Comparison of ENCODE assay signal across 8 cellular contexts in genomic region chr1:86702954-86703494, GRCh38. TPM values are rescaled to one million over a fixed set of nuclear protein-coding genes. Genes with fewer than 3 reads are reported as not detected.
DNase-seq lines count a peak whose midpoint lies in the region; ATAC-seq, FAIRE-seq and TF ChIP-seq lines count a peak whose summit lies in the region.
"Not testable (repeated sequence)": the region's sequence is repeated elsewhere in the genome, so short reads cannot be mapped to it uniquely, and the experiment has no call there.

No MANE protein-coding gene starts in this region.

- CTCF ChIA-PET in HCT116 (lab: Charles Lee): interaction anchor here (1.9 to 2.0 kb wide), 2 partner anchors 39 to 78 kb away, joined by 4 to 10 read pairs; no protein-coding TSS in a partner anchor
- CTCF ChIA-PET in PC-9 (lab: Charles Lee): not testable (repeated sequence)
- CTCF ChIA-PET in activated CD8-positive, alpha-beta memory T cell treated with anti-CD3 and anti-CD28 coated beads, Interleukin-2, amount 10 ng/mL, durations not matched to agents 7 days and 5 days (lab: Charles Lee): interaction anchor here (0.6 to 6.5 kb wide), 15 partner anchors 14 to 589 kb away, joined by 3 to 89 read pairs (median 6); partner anchors contain the start of genes HS2ST1 and SELENOF

- H3K36me3 Mint-ChIP-seq in activated CD8-positive, alpha-beta memory T cell treated with anti-CD3 and anti-CD28 coated beads, Interleukin-2, amount 10 ng/mL, durations not matched to agents 7 days and 5 days; astrocyte (ENCODE audit: low read depth, unreplicated experiment); natural killer cell treated with Interleukin-12 subunit alpha and Interleukin-12 subunit beta and Interleukin-15 and Interleukin-18, amount 100 ng/mL, for 72 hours; stimulated activated memory B cell treated with anti-CD40 and anti-IgM and Interleukin-4, amounts not matched to agents 10 μg/mL and 1 μg/mL and 100 μg/mL, for 72 hours: not testable (repeated sequence)

- not testable (repeated sequence) for H3K27me3 ChIP-seq in BLaER1 treated with 17β-estradiol and CSF1 and Interleukin-3, amounts not matched to agents 10 nM and 100 nM; HCT116 (ENCODE audit: insufficient read depth, low read length); PC-9 (ENCODE audit: insufficient read depth, low read depth); astrocyte (ENCODE audit: insufficient read depth, low read length)

- H3K4me3 Mint-ChIP-seq in activated CD8-positive, alpha-beta memory T cell treated with anti-CD3 and anti-CD28 coated beads, Interleukin-2, amount 10 ng/mL, durations not matched to agents 7 days and 5 days: peak overlapping the region; percentile 97
- peak overlapping the region; percentile 91 for H3K4me3 Mint-ChIP-seq in astrocyte (ENCODE audit: unreplicated experiment)
- H3K4me3 Mint-ChIP-seq in natural killer cell treated with Interleukin-12 subunit alpha and Interleukin-12 subunit beta and Interleukin-15 and Interleukin-18, amount 100 ng/mL, for 72 hours: peak overlapping the region; percentile 96
- H3K4me3 Mint-ChIP-seq in stimulated activated memory B cell treated with anti-CD40 and anti-IgM and Interleukin-4, amounts not matched to agents 10 μg/mL and 1 μg/mL and 100 μg/mL, for 72 hours: peak overlapping the region; percentile 99

- not testable (repeated sequence) for H3K9me3 ChIP-seq in BLaER1 treated with 17β-estradiol and CSF1 and Interleukin-3, amounts not matched to agents 10 nM and 100 nM (replicated peaks in 1 of 11); HCT116 (ENCODE audit: control insufficient read depth in 1 of 2, insufficient read depth in 1 of 2, low read depth in 1 of 2, low read length in 2 of 2); PC-9 (ENCODE audit: insufficient read depth, low read depth); astrocyte (ENCODE audit: insufficient read depth, low read depth, low read length)

- H3K4me2 ChIP-seq in BLaER1 treated with 17β-estradiol and CSF1 and Interleukin-3, amounts not matched to agents 10 nM and 100 nM: peak overlapping the region; percentile 69 to 96 (median 84)
- H3K4me2 ChIP-seq in HCT116 (ENCODE audit: low read length); astrocyte (ENCODE audit: low read length): not testable (repeated sequence)
- peak overlapping the region; percentile 96 for H3K4me2 ChIP-seq in PC-9

- TF ChIP-seq CTCF in HCT116 (IDR thresholded peaks at IDR 0.05 in 2 of 3, conservative IDR thresholded peaks at IDR 0.05 in 1 of 3; ENCODE audit: borderline replicate concordance in 1 of 3, insufficient read depth in 1 of 3, low read depth in 2 of 3, low read length in 2 of 3); PC-9 (conservative IDR thresholded peaks at IDR 0.05); astrocyte (IDR thresholded peaks at IDR 0.05; ENCODE audit: insufficient read depth, low read depth, low read length); epithelial cell of proximal tubule (conservative IDR thresholded peaks at IDR 0.05; ENCODE audit: low read depth, low read length): not testable (repeated sequence)

- H3K27ac Mint-ChIP-seq in activated CD8-positive, alpha-beta memory T cell treated with anti-CD3 and anti-CD28 coated beads, Interleukin-2, amount 10 ng/mL, durations not matched to agents 7 days and 5 days: peak overlapping the region; percentile 94
- H3K27ac Mint-ChIP-seq in astrocyte (ENCODE audit: unreplicated experiment): not testable (repeated sequence)
- peak overlapping the region; percentile 97 to 98 for H3K27ac Mint-ChIP-seq in natural killer cell treated with Interleukin-12 subunit alpha and Interleukin-12 subunit beta and Interleukin-15 and Interleukin-18, amount 100 ng/mL, for 72 hours
- H3K27ac Mint-ChIP-seq in stimulated activated memory B cell treated with anti-CD40 and anti-IgM and Interleukin-4, amounts not matched to agents 10 μg/mL and 1 μg/mL and 100 μg/mL, for 72 hours: peak overlapping the region; percentile 94

- peaks cover 13 to 32% (median 26%) of the 10 kb centered on the region in 11 experiments; a peak in 20 of 22 replicates for H4K20me1 ChIP-seq in BLaER1 treated with 17β-estradiol and CSF1 and Interleukin-3, amounts not matched to agents 10 nM and 100 nM
- H4K20me1 ChIP-seq in HCT116 (ENCODE audit: insufficient read depth); PC-9 (ENCODE audit: insufficient read depth): not testable (repeated sequence)
- peaks cover 30% of the 10 kb centered on the region for H4K20me1 ChIP-seq in astrocyte (ENCODE audit: insufficient read depth, low read length)

- POLR2A ChIA-PET in HCT116 (lab: Charles Lee): not testable (repeated sequence)
- POLR2A ChIA-PET in PC-9 (lab: Charles Lee; ENCODE audit: unreplicated experiment): interaction anchor here (0.5 kb wide), 1 partner anchor 419 kb away, joined by 5 read pairs; no protein-coding TSS in a partner anchor

- RAD21 ChIA-PET in HCT116 (lab: Charles Lee; ENCODE audit: low non-redundant PET in 1 of 2, low total read pairs in 2 of 2, uncharacterized antibody in 2 of 2, unreplicated experiment in 2 of 2): not testable (repeated sequence)

- peak overlapping the region in 10 of 11 experiments; percentile 94 to 98 (median 96); a peak in 16 of 22 replicates for H3K9ac ChIP-seq in BLaER1 treated with 17β-estradiol and CSF1 and Interleukin-3, amounts not matched to agents 10 nM and 100 nM
- not testable (repeated sequence) for H3K9ac ChIP-seq in HCT116 (ENCODE audit: low read length); astrocyte (ENCODE audit: low read length)

- FAIRE-seq in astrocyte (lab: Jason Lieb, UNC): not testable (repeated sequence)

- not testable (repeated sequence) for H3K27me3 Mint-ChIP-seq in activated CD8-positive, alpha-beta memory T cell treated with anti-CD3 and anti-CD28 coated beads, Interleukin-2, amount 10 ng/mL, durations not matched to agents 7 days and 5 days; astrocyte (ENCODE audit: low read depth, unreplicated experiment); natural killer cell treated with Interleukin-12 subunit alpha and Interleukin-12 subunit beta and Interleukin-15 and Interleukin-18, amount 100 ng/mL, for 72 hours; stimulated activated memory B cell treated with anti-CD40 and anti-IgM and Interleukin-4, amounts not matched to agents 10 μg/mL and 1 μg/mL and 100 μg/mL, for 72 hours

- peaks cover 31% of the 10 kb centered on the region for H3K79me2 ChIP-seq in HCT116 (ENCODE audit: insufficient read depth, low read length)
- H3K79me2 ChIP-seq in PC-9 (ENCODE audit: low read depth): peaks cover 30% of the 10 kb centered on the region
- peaks cover 32% of the 10 kb centered on the region for H3K79me2 ChIP-seq in astrocyte (ENCODE audit: insufficient read depth, low read length)

- intact Hi-C loops in HCT116 (cut with micrococcal nuclease): not testable (repeated sequence)
- intact Hi-C loops in PC-9 (cut with micrococcal nuclease; ENCODE audit: unreplicated experiment): loop anchor here (10.0 kb wide), 2 partner anchors 198 to 318 kb away; no protein-coding TSS in a partner anchor

- TF ChIP-seq POLR2A in HCT116 (IDR thresholded peaks at IDR 0.05; ENCODE audit: borderline replicate concordance, extremely low read depth, insufficient read depth, insufficient read length): not testable (repeated sequence)

- TF ChIP-seq RAD21 in HCT116 (IDR thresholded peaks at IDR 0.05; ENCODE audit: low read depth): not testable (repeated sequence)

- H3K4me1 ChIP-seq in BLaER1 treated with 17β-estradiol and CSF1 and Interleukin-3, amounts not matched to agents 10 nM and 100 nM: peaks cover 25 to 38% (median 31%) of the 10 kb centered on the region in 10 experiments
- H3K4me1 ChIP-seq in HCT116 (ENCODE audit: control insufficient read depth in 1 of 2, insufficient read depth in 2 of 2, low read length in 2 of 2): peaks cover 0 to 14% of the 10 kb centered on the region in 2 experiments; a peak in 2 of 4 replicates
- peaks cover 30% of the 10 kb centered on the region for H3K4me1 ChIP-seq in PC-9 (replicated peaks; ENCODE audit: insufficient read depth)
- peaks cover 13% of the 10 kb centered on the region for H3K4me1 ChIP-seq in astrocyte (ENCODE audit: insufficient read depth, low read length)

- H3K36me3 ChIP-seq in BLaER1 treated with 17β-estradiol and CSF1 and Interleukin-3, amounts not matched to agents 10 nM and 100 nM: peaks cover 0 to 12% (median 9%) of the 10 kb centered on the region in 11 experiments; a peak in 11 of 22 replicates
- not testable (repeated sequence) for H3K36me3 ChIP-seq in HCT116 (ENCODE audit: control insufficient read depth in 1 of 2, insufficient read depth in 2 of 2, low read length in 2 of 2); PC-9 (ENCODE audit: low read depth); astrocyte (ENCODE audit: insufficient read depth, low read length)

- not testable (repeated sequence) for ATAC-seq in HCT116; activated CD8-positive, alpha-beta memory T cell treated with anti-CD3 and anti-CD28 coated beads, Interleukin-2, amount 10 ng/mL, durations not matched to agents 7 days and 5 days; natural killer cell treated with Interleukin-12 subunit alpha and Interleukin-12 subunit beta and Interleukin-15 and Interleukin-18, amount 100 ng/mL, for 72 hours; stimulated activated memory B cell treated with anti-CD40 and anti-IgM and Interleukin-4, amounts not matched to agents 10 μg/mL and 1 μg/mL and 100 μg/mL, for 72 hours

- not testable (repeated sequence) for BruUV-seq in HCT116 (replicated peaks; lab: Mats Ljungman, UMichigan); PC-9 (replicated peaks; lab: Mats Ljungman, UMichigan)

- peak overlapping the region in 8 of 11 experiments; percentile 95 to 98 (median 96); a peak in 12 of 22 replicates for H3K27ac ChIP-seq in BLaER1 treated with 17β-estradiol and CSF1 and Interleukin-3, amounts not matched to agents 10 nM and 100 nM
- H3K27ac ChIP-seq in HCT116 (ENCODE audit: low read depth, low read length); astrocyte (ENCODE audit: low read depth, low read length): not testable (repeated sequence)
- 0 out of 2 replicates have a peak overlapping the region, but pooled peaks have one; percentile 77 for H3K27ac ChIP-seq in PC-9

- not testable (repeated sequence) for DNase-seq in HCT116 (ENCODE audit: low read depth, low spot score); PC-9; activated CD8-positive, alpha-beta memory T cell treated with anti-CD3 and anti-CD28 coated beads, Interleukin-2, amount 10 ng/mL, durations not matched to agents 7 days and 5 days; astrocyte (ENCODE audit: low read depth); epithelial cell of proximal tubule (ENCODE audit: low read depth); natural killer cell treated with Interleukin-12 subunit alpha and Interleukin-12 subunit beta and Interleukin-15 and Interleukin-18, amount 100 ng/mL, for 72 hours (ENCODE audit: low spot score)

- H3K4me3 ChIP-seq in BLaER1 treated with 17β-estradiol and CSF1 and Interleukin-3, amounts not matched to agents 10 nM and 100 nM: peak overlapping the region; percentile 81 to 94 (median 90); a peak in 16 of 20 replicates
- H3K4me3 ChIP-seq in HCT116 (replicated peaks in 1 of 2; ENCODE audit: low read depth in 1 of 2, low read length in 2 of 2); astrocyte (ENCODE audit: insufficient read depth, low read depth, low read length): not testable (repeated sequence)
- H3K4me3 ChIP-seq in PC-9 (peak overlapping the region; percentile 76; the same call in 1 of the 2 replicates), epithelial cell of proximal tubule (ENCODE audit: low read depth, low read length) (peak overlapping the region; percentile 61)

- H3K9me2 ChIP-seq in HCT116 (ENCODE audit: insufficient read depth); PC-9 (ENCODE audit: insufficient read depth): not testable (repeated sequence)

- peaks cover 35% of the 10 kb centered on the region for H3K4me1 Mint-ChIP-seq in activated CD8-positive, alpha-beta memory T cell treated with anti-CD3 and anti-CD28 coated beads, Interleukin-2, amount 10 ng/mL, durations not matched to agents 7 days and 5 days
- not testable (repeated sequence) for H3K4me1 Mint-ChIP-seq in astrocyte (ENCODE audit: low read depth, unreplicated experiment)
- H3K4me1 Mint-ChIP-seq in natural killer cell treated with Interleukin-12 subunit alpha and Interleukin-12 subunit beta and Interleukin-15 and Interleukin-18, amount 100 ng/mL, for 72 hours (ENCODE audit: low read depth in 2 of 2): peaks cover 35 to 46% of the 10 kb centered on the region in 2 donors
- peaks cover 48% of the 10 kb centered on the region for H3K4me1 Mint-ChIP-seq in stimulated activated memory B cell treated with anti-CD40 and anti-IgM and Interleukin-4, amounts not matched to agents 10 μg/mL and 1 μg/mL and 100 μg/mL, for 72 hours

- H2AFZ ChIP-seq in HCT116 (ENCODE audit: low read depth, low read length, poor library complexity, severe bottlenecking) (peak overlapping the region; percentile 86), PC-9 (peak overlapping the region; percentile 98)
- not testable (repeated sequence) for H2AFZ ChIP-seq in astrocyte (ENCODE audit: low read depth, low read length)

- H3F3A ChIP-seq in PC-9 (ENCODE audit: insufficient read depth, low read depth): peaks cover 26% of the 10 kb centered on the region

- not testable (repeated sequence) for H3K9me3 Mint-ChIP-seq in activated CD8-positive, alpha-beta memory T cell treated with anti-CD3 and anti-CD28 coated beads, Interleukin-2, amount 10 ng/mL, durations not matched to agents 7 days and 5 days (ENCODE audit: low read depth); astrocyte (ENCODE audit: unreplicated experiment); natural killer cell treated with Interleukin-12 subunit alpha and Interleukin-12 subunit beta and Interleukin-15 and Interleukin-18, amount 100 ng/mL, for 72 hours; stimulated activated memory B cell treated with anti-CD40 and anti-IgM and Interleukin-4, amounts not matched to agents 10 μg/mL and 1 μg/mL and 100 μg/mL, for 72 hours

RNA-seq across cellular contexts. Expression of gene SH3GLB1, which starts 1.4 kb away (rescaled TPM):
- total RNA-seq in HCT116 (2021; ENCODE audit: unreplicated experiment) (42.4 TPM), PC-9 (2021) (38.3 and 47.6 TPM in 2 replicates), astrocyte (138 and 147 TPM in 2 replicates), epithelial cell of proximal tubule (19.7 and 26.4 TPM in 2 replicates)
- polyA plus RNA-seq in HCT116 (2012): 18.0 and 21.0 TPM in 2 replicates
- 10 to 100 TPM; 62.1 to 68.6 TPM for total RNA-seq in activated CD8-positive, alpha-beta memory T cell treated with anti-CD3 and anti-CD28 coated beads, Interleukin-2, amount 10 ng/mL, durations not matched to agents 7 days and 5 days
- 100 to 1,000 TPM in 1 of 2 donors, 10 to 100 TPM in 1; 59.3 to 107 TPM for total RNA-seq in natural killer cell treated with Interleukin-12 subunit alpha and Interleukin-12 subunit beta and Interleukin-15 and Interleukin-18, amount 100 ng/mL, for 72 hours
